Comparison of ENCODE assay signal across 10 cellular contexts in genomic region chr22:50444663-50445062, GRCh38. TPM values are rescaled to one million over a fixed set of nuclear protein-coding genes. Genes with fewer than 3 reads are reported as not detected.
A peak's percentile ranks its signal among the peaks of the same experiment; 100 is the strongest.
DNase-seq lines count a peak whose midpoint lies in the region; ATAC-seq and TF ChIP-seq lines count a peak whose summit lies in the region.
"Had no signal": no experiment of that assay in that cellular context is flagged by ENCODE, and none has a peak within 500 bp of the region (broad histone marks: within the 10 kb centered on the region; RNA-seq: fewer than 3 reads in every experiment).

No MANE protein-coding gene starts in this region.

- no peak overlapping the region for H3K4me3 Mint-ChIP-seq in CD4-positive, CD25-positive, alpha-beta regulatory T cell

- POLR2A ChIA-PET in OCI-LY7 (lab: Charles Lee) = interaction anchor here (0.5 to 0.7 kb wide), 2 partner anchors 8 to 70 kb away, joined by 3 read pairs; no protein-coding TSS in a partner anchor

- CTCF ChIA-PET in OCI-LY7 (lab: Charles Lee; ENCODE audit: unreplicated experiment) = no interaction called here

- H3K36me3 ChIP-seq in CD4-positive, CD25-positive, alpha-beta regulatory T cell (ENCODE audit: control insufficient read depth, insufficient read depth, low read length) = peaks cover 31% of the 10 kb centered on the region
- H3K36me3 ChIP-seq in OCI-LY7 (ENCODE audit: insufficient read depth, low read length) = peaks cover 88% of the 10 kb centered on the region
- peaks cover 40% of the 10 kb centered on the region for H3K36me3 ChIP-seq in osteoblast (ENCODE audit: insufficient read depth, low read length)
- H3K36me3 ChIP-seq in H7 (replicated peaks; ENCODE audit: control insufficient read depth, insufficient read depth, low read length) = peaks cover 6% of the 10 kb centered on the region

- peak overlapping the region; percentile 60 for H3K4me2 ChIP-seq in OCI-LY7 (ENCODE audit: low read length)
- H3K4me2 ChIP-seq in osteoblast (ENCODE audit: insufficient read depth, low read length) = no peak overlapping the region

- H3K79me2 ChIP-seq in OCI-LY7 (ENCODE audit: insufficient read depth, low read depth, low read length) (no peaks in the 10 kb centered on the region), osteoblast (ENCODE audit: insufficient read depth, low read length) (no peaks in the 10 kb centered on the region)

- H3K4me1 Mint-ChIP-seq in CD4-positive, CD25-positive, alpha-beta regulatory T cell = peaks cover 0 to 31% (median 5%) of the 10 kb centered on the region in 4 donors

- H3K36me3 Mint-ChIP-seq in CD4-positive, CD25-positive, alpha-beta regulatory T cell = peaks cover 11% of the 10 kb centered on the region

- intact Hi-C loops in OCI-LY7 (cut with micrococcal nuclease; ENCODE audit: unreplicated experiment) = no loop called here

- no peaks in the 10 kb centered on the region for H3K9me3 Mint-ChIP-seq in CD4-positive, CD25-positive, alpha-beta regulatory T cell

- H3K27ac ChIP-seq in CD4-positive, CD25-positive, alpha-beta regulatory T cell (ENCODE audit: insufficient read depth, low read length, poor library complexity, severe bottlenecking) = peak overlapping the region; percentile 23
- H3K27ac ChIP-seq in OCI-LY7 (ENCODE audit: low read depth, low read length, poor library complexity, severe bottlenecking) (peak overlapping the region; percentile 72), osteoblast (ENCODE audit: low read depth, low read length) (peak overlapping the region; percentile 32)

- no peaks in the 10 kb centered on the region for H3K9me3 ChIP-seq in CD4-positive, CD25-positive, alpha-beta regulatory T cell (ENCODE audit: control insufficient read depth in 2 of 2, low read length in 2 of 2)
- no peaks in the 10 kb centered on the region for H3K9me3 ChIP-seq in OCI-LY7 (ENCODE audit: low read length)
- no peaks in the 10 kb centered on the region for H3K9me3 ChIP-seq in osteoblast (ENCODE audit: low read depth, low read length)
- H3K9me3 ChIP-seq: thoracic aorta had no signal

- TSS peak; percentile 64 for BruUV-seq in OCI-LY7 (replicated peaks; lab: Mats Ljungman, UMichigan)

- H3K27me3 Mint-ChIP-seq in CD4-positive, CD25-positive, alpha-beta regulatory T cell = no peaks in the 10 kb centered on the region

- H4K20me1 ChIP-seq in OCI-LY7 (ENCODE audit: insufficient read depth, low read length) = no peaks in the 10 kb centered on the region
- H4K20me1 ChIP-seq in osteoblast (ENCODE audit: insufficient read depth, low read length) = peaks cover 14% of the 10 kb centered on the region

- ATAC-seq in CD4-positive, CD25-positive, alpha-beta regulatory T cell (ENCODE audit: low read depth in 2 of 2) = no peak
- ATAC-seq in GM21786 (IDR thresholded peaks at IDR 0.05; ENCODE audit: unreplicated experiment) = no peak
- no peak for ATAC-seq in omental fat pad (ENCODE audit: low FRiP score)

- no peak overlapping the region for H3K4me3 ChIP-seq in CD4-positive, CD25-positive, alpha-beta regulatory T cell (ENCODE audit: low read depth, low read length)
- H3K4me3 ChIP-seq in OCI-LY7 (ENCODE audit: low read depth, low read length, poor library complexity, severe bottlenecking) = no peak overlapping the region
- H3K4me3 ChIP-seq in epithelial cell of esophagus (ENCODE audit: low read length) = no peak overlapping the region
- no peak overlapping the region for H3K4me3 ChIP-seq in osteoblast (ENCODE audit: insufficient read depth, low read length)
- no peak overlapping the region for H3K4me3 ChIP-seq in H7 (ENCODE audit: insufficient read depth, low read depth, low read length)
- H3K4me3 ChIP-seq: thoracic aorta had no signal

- H3K9me2 ChIP-seq in OCI-LY7 (ENCODE audit: insufficient read depth, low read length) = no peaks in the 10 kb centered on the region

- TF ChIP-seq CTCF in OCI-LY7 (conservative IDR thresholded peaks at IDR 0.05; ENCODE audit: low read length) (no peak), epithelial cell of esophagus (IDR thresholded peaks at IDR 0.05; ENCODE audit: insufficient read depth, low read depth, low read length, missing control alignments) (no peak), osteoblast (IDR thresholded peaks at IDR 0.05; ENCODE audit: extremely low read depth, low read depth, low read length) (no peak), omental fat pad (IDR thresholded peaks at IDR 0.05) (no peak)

- H3K27ac Mint-ChIP-seq in CD4-positive, CD25-positive, alpha-beta regulatory T cell = peak overlapping the region in 2 of 3 donors; percentile 64 to 69

- no peak for DNase-seq in CD4-positive, CD25-positive, alpha-beta regulatory T cell
- no peak for DNase-seq in OCI-LY7 (ENCODE audit: low spot score)
- DNase-seq in epithelial cell of esophagus (ENCODE audit: low read depth) = peak; percentile 24
- peak; percentile 99 for DNase-seq in osteoblast (ENCODE audit: insufficient read length, low spot score, missing footprints)
- DNase-seq in omental fat pad (ENCODE audit: low spot score) = no peak
- no peak for DNase-seq in H7
- DNase-seq in NCI-H1105 treated with DMSO at 0.1 percent for 48 hours (lab: John Stamatoyannopoulos, UW) = no peak
- DNase-seq: NCI-H526 treated with DMSO at 0.1 percent for 48 hours had no signal

- H2AFZ ChIP-seq in OCI-LY7 (ENCODE audit: low read length) = no peak overlapping the region
- no peak overlapping the region for H2AFZ ChIP-seq in osteoblast (ENCODE audit: low read length)

- no peaks in the 10 kb centered on the region for H3K27me3 ChIP-seq in CD4-positive, CD25-positive, alpha-beta regulatory T cell (ENCODE audit: control insufficient read depth, insufficient read depth, low read length)
- H3K27me3 ChIP-seq in osteoblast (ENCODE audit: insufficient read depth, low read length) (no peaks in the 10 kb centered on the region), H7 (ENCODE audit: control insufficient read depth, insufficient read depth, low read length) (no peaks in the 10 kb centered on the region)

- H3K4me1 ChIP-seq in CD4-positive, CD25-positive, alpha-beta regulatory T cell (ENCODE audit: control insufficient read depth, insufficient read depth, low read length, poor library complexity, severe bottlenecking) = peaks cover 17% of the 10 kb centered on the region
- H3K4me1 ChIP-seq in OCI-LY7 (ENCODE audit: insufficient read depth, low read length, poor library complexity, severe bottlenecking) = peaks cover 33% of the 10 kb centered on the region
- H3K4me1 ChIP-seq in osteoblast (ENCODE audit: insufficient read depth, low read length) = peaks cover 9% of the 10 kb centered on the region

RNA-seq across cellular contexts. Expression of gene SBF1, which starts 30.2 kb away (rescaled TPM):
- 220 TPM for total RNA-seq in CD4-positive, CD25-positive, alpha-beta regulatory T cell
- polyA plus RNA-seq in CD4-positive, CD25-positive, alpha-beta regulatory T cell = 10 to 100 TPM; 16.2 to 29.7 (median 17.6) TPM
- total RNA-seq in OCI-LY7 (2014; rRNA removed; shearing (Covaris generic)) = 134 and 177 TPM in 2 replicates
- total RNA-seq in OCI-LY7 (2022) (160 and 181 TPM in 2 replicates), osteoblast (74.3 and 93.0 TPM in 2 replicates), omental fat pad (10 to 100 TPM; 37.5 to 66.8 (median 43.8) TPM)
- 53.8 and 64.4 TPM in 2 replicates for total RNA-seq in H7 (2014; rRNA removed; shearing (Covaris generic))

RNA-seq across cellular contexts. Expression of gene ADM2, which starts 36.7 kb away (rescaled TPM):
- 1.9 TPM for total RNA-seq in CD4-positive, CD25-positive, alpha-beta regulatory T cell
- under 1 TPM; 0.06 to 0.95 (median 0.28) TPM for polyA plus RNA-seq in CD4-positive, CD25-positive, alpha-beta regulatory T cell
- total RNA-seq in OCI-LY7 (2014; rRNA removed; shearing (Covaris generic)) = 2.7 and 4.3 TPM in 2 replicates
- total RNA-seq in OCI-LY7 (2022) (7.0 and 7.9 TPM in 2 replicates), osteoblast (9.1 and 9.4 TPM in 2 replicates), omental fat pad (under 1 TPM in 1 of 4 donors, not detected in 3; 0.12 TPM)
- total RNA-seq in H7 (2014; rRNA removed; shearing (Covaris generic)) = 3.0 and 3.2 TPM in 2 replicates

RNA-seq across cellular contexts. Expression of gene MIOX, which starts 42.0 kb away (rescaled TPM):
- total RNA-seq in CD4-positive, CD25-positive, alpha-beta regulatory T cell = not detected
- not detected for polyA plus RNA-seq in CD4-positive, CD25-positive, alpha-beta regulatory T cell
- total RNA-seq in OCI-LY7 (2014; rRNA removed; shearing (Covaris generic)) = not detected in 2 replicates
- total RNA-seq in OCI-LY7 (2022) (0.53 and 0.74 TPM in 2 replicates), osteoblast (under 0.01 TPM in 1 of 2 replicates, not detected in the other), omental fat pad (not detected)
- total RNA-seq in H7 (2014; rRNA removed; shearing (Covaris generic)) = not detected in 2 replicates
- total RNA-seq: thoracic aorta had no signal

Comparison
In these comparisons a context has a peak if more than half of its experiments do, and no peak if none do; other contexts are left out.
1. DNase-seq: peak in epithelial cell of esophagus (single experiment) and osteoblast (single experiment); none in CD4-positive, CD25-positive, alpha-beta regulatory T cell (0 of 3), OCI-LY7 (single experiment), omental fat pad (single experiment), H7 (single experiment) and NCI-H1105 treated with DMSO at 0.1 percent for 48 hours (single experiment).
2. Peak in every context shown above with its lines, with median percentiles within 50 percentile points of each other: H3K27ac ChIP-seq.